In genomic region chr9:109126671-109127070, GRCh38 we compare ENCODE assay signal across 13 cellular contexts. TPM values are rescaled to one million over a fixed set of nuclear protein-coding genes. Genes with fewer than 3 reads are reported as not detected.
"Had no signal": no experiment of that assay in that cellular context is flagged by ENCODE, and none has a peak within 500 bp of the region (broad histone marks: within the 10 kb centered on the region; RNA-seq: fewer than 3 reads in every experiment).

No MANE protein-coding gene starts in this region.

RNA-seq across cellular contexts. Expression of gene FRRS1L, which starts 40.4 kb away (rescaled TPM):
- total RNA-seq: activated B cell treated with CpG ODN at 0.5 μM for 24 hours; activated CD4-positive, alpha-beta memory T cell treated with anti-CD3 and anti-CD28 coated beads for 36 hours; activated CD4-positive, alpha-beta memory T cell treated with anti-CD3 and anti-CD28 coated beads, Interleukin-2, amount 10 ng/mL, durations not matched to agents 7 days and 5 days; activated CD4-positive, alpha-beta T cell treated with anti-CD3 and anti-CD28 coated beads for 36 hours; activated CD4-positive, alpha-beta T cell treated with anti-CD3 and anti-CD28 coated beads, Interleukin-2, amount 10 ng/mL, durations not matched to agents 24 days and 14 days; activated CD4-positive, alpha-beta T cell treated with anti-CD3 and anti-CD28 coated beads, Interleukin-2, amount 10 ng/mL, durations not matched to agents 7 days and 5 days; activated CD8-positive, alpha-beta memory T cell treated with anti-CD3 and anti-CD28 coated beads for 36 hours; activated CD8-positive, alpha-beta memory T cell treated with anti-CD3 and anti-CD28 coated beads, Interleukin-2, amount 10 ng/mL, durations not matched to agents 7 days and 5 days; activated CD8-positive, alpha-beta T cell treated with anti-CD3 and anti-CD28 coated beads for 36 hours; activated CD8-positive, alpha-beta T cell treated with anti-CD3 and anti-CD28 coated beads, Interleukin-2, amount 10 ng/mL, durations not matched to agents 7 days and 5 days; T-helper 1 cell treated with Interleukin-12 subunit alpha and Interleukin-12 subunit beta and Interleukin-4 antibody, amounts not matched to agents 30 ng/mL and 1 ng/mL, for 36 hours; T-helper 17 cell; T-helper 2 cell treated with Interferon-gamma antibody and Interleukin-4, amounts not matched to agents 100 ng/mL and 5 ng/mL, for 36 hours had no signal
